ENCODE assay signal across 9 cellular contexts in genomic region chr4:1207603-1208265, GRCh38. TPM values are rescaled to one million over a fixed set of nuclear protein-coding genes. Genes with fewer than 3 reads are reported as not detected.
DNase-seq lines count a peak whose midpoint lies in the region; ATAC-seq and TF ChIP-seq lines count a peak whose summit lies in the region.
"Had no signal": no experiment of that assay in that cellular context is flagged by ENCODE, and none has a peak within 500 bp of the region (broad histone marks: within the 10 kb centered on the region; RNA-seq: fewer than 3 reads in every experiment).

No MANE protein-coding gene starts in this region.

- peak; percentile 1 for DNase-seq in stimulated activated CD4-positive, alpha-beta T cell treated with anti-CD3 and anti-CD28 coated beads, Interleukin-15, amount 100 ng/mL, for 24 hours
- DNase-seq in stimulated activated CD4-positive, alpha-beta T cell treated with anti-CD3 and anti-CD28 coated beads, Interleukin-4, amount 100 ng/mL, for 1 hour = no peak
- DNase-seq in fibroblast of gingiva (ENCODE audit: low read depth) = peak; percentile 86
- peak; percentile 59 to 77 (median 61) for DNase-seq in mucosa of descending colon
- DNase-seq in NCI-H526 (lab: John Stamatoyannopoulos, UW) = no peak
- no peak for DNase-seq in DMS53 (lab: John Stamatoyannopoulos, UW)
- DNase-seq: Karpas-422 had no signal

- ATAC-seq in mucosa of descending colon (peak; percentile 30), HG02759 (IDR thresholded peaks at IDR 0.05; ENCODE audit: unreplicated experiment) (no peak), HG03108 (IDR thresholded peaks at IDR 0.05; ENCODE audit: unreplicated experiment) (no peak)

- H3K4me3 ChIP-seq in mucosa of descending colon = no peak overlapping the region

- intact Hi-C loops in mucosa of descending colon (cut with DNase I, micrococcal nuclease) = no loop called here

- peaks cover 4% of the 10 kb centered on the region for H3K36me3 ChIP-seq in mucosa of descending colon (ENCODE audit: low read depth)

- no peak for TF ChIP-seq CTCF in mucosa of descending colon (IDR thresholded peaks at IDR 0.05)

- no peaks in the 10 kb centered on the region for H3K9me3 ChIP-seq in mucosa of descending colon

- peaks cover 52% of the 10 kb centered on the region for H3K4me1 ChIP-seq in mucosa of descending colon (ENCODE audit: low read depth)

RNA-seq across cellular contexts. Expression of gene SPON2, which starts 35.4 kb away (rescaled TPM):
- total RNA-seq in mucosa of descending colon = 10 to 100 TPM; 19.6 to 42.1 (median 41.4) TPM

RNA-seq across cellular contexts. Expression of gene CTBP1, which starts 41.2 kb away (rescaled TPM):
- 100 to 1,000 TPM; 151 to 188 (median 168) TPM for total RNA-seq in mucosa of descending colon

Comparison
In these comparisons a context has a peak if more than half of its experiments do, and no peak if none do; other contexts are left out.
1. DNase-seq: peak in stimulated activated CD4-positive, alpha-beta T cell treated with anti-CD3 and anti-CD28 coated beads, Interleukin-15, amount 100 ng/mL, for 24 hours (single experiment), fibroblast of gingiva (single experiment) and mucosa of descending colon (3 of 3); none in stimulated activated CD4-positive, alpha-beta T cell treated with anti-CD3 and anti-CD28 coated beads, Interleukin-4, amount 100 ng/mL, for 1 hour (single experiment), NCI-H526 (0 of 2) and DMS53 (single experiment).